9 cellular contexts compared by ENCODE assay signal in genomic region chr4:174218127-174218790, GRCh38.
DNase-seq lines count a peak whose midpoint lies in the region; ATAC-seq, FAIRE-seq and TF ChIP-seq lines count a peak whose summit lies in the region.
"Had no signal": no experiment of that assay in that cellular context is flagged by ENCODE, and none has a peak within 500 bp of the region (broad histone marks: within the 10 kb centered on the region; RNA-seq: fewer than 3 reads in every experiment).

No MANE protein-coding gene starts in this region.

- POLR2A ChIA-PET in endothelial cell of umbilical vein (lab: Charles Lee): no interaction called here

- ATAC-seq in GM18505 (IDR thresholded peaks at IDR 0.05; ENCODE audit: unreplicated experiment): no peak

- DNase-seq in A172 (ENCODE audit: low spot score) (peak; percentile 4), H7 (peak; percentile 59), endothelial cell of umbilical vein (ENCODE audit: low read depth, low spot score) (no peak), mesothelial cell of epicardium (ENCODE audit: low spot score in 2 of 2, unreplicated experiment in 2 of 2) (no peak), DMS53 (lab: John Stamatoyannopoulos, UW) (no peak), NCI-H146 treated with DMSO at 0.1 percent for 48 hours (lab: John Stamatoyannopoulos, UW; ENCODE audit: unreplicated experiment) (no peak), GM12892 (ENCODE audit: insufficient read length) (no peak)
- DNase-seq: effector memory CD4-positive, alpha-beta T cell had no signal

- FAIRE-seq in endothelial cell of umbilical vein (lab: Jason Lieb, UNC) (no peak), GM12892 (lab: Jason Lieb, UNC) (no peak)

- H3K9me1 ChIP-seq in endothelial cell of umbilical vein (replicated peaks; ENCODE audit: control insufficient read depth, extremely low read depth, insufficient read depth, low read length): no peaks in the 10 kb centered on the region

- intact Hi-C loops in endothelial cell of umbilical vein (cut with micrococcal nuclease): no loop called here

- TF ChIP-seq CTCF in endothelial cell of umbilical vein (IDR thresholded peaks at IDR 0.05; ENCODE audit: extremely low read depth in 1 of 2, insufficient read depth in 1 of 2, low read depth in 1 of 2, low read length in 2 of 2) (no peak), mesothelial cell of epicardium (IDR thresholded peaks at IDR 0.05; ENCODE audit: unreplicated experiment) (no peak)

- H3K4me2 ChIP-seq in endothelial cell of umbilical vein (ENCODE audit: insufficient read depth, low read length): no peak overlapping the region

- H3K79me2 ChIP-seq in endothelial cell of umbilical vein (ENCODE audit: control insufficient read depth, insufficient read depth, low read length): no peaks in the 10 kb centered on the region

- H3K36me3 ChIP-seq in H7 (replicated peaks; ENCODE audit: control insufficient read depth, insufficient read depth, low read length): no peaks in the 10 kb centered on the region
- H3K36me3 ChIP-seq in endothelial cell of umbilical vein (ENCODE audit: control insufficient read depth in 2 of 2, extremely low read depth in 1 of 2, insufficient read depth in 2 of 2, low read length in 2 of 2): no peaks in the 10 kb centered on the region

- H3K9me3 Mint-ChIP-seq in mesothelial cell of epicardium: no peaks in the 10 kb centered on the region

- H3K27me3 Mint-ChIP-seq in mesothelial cell of epicardium (ENCODE audit: low read depth): peaks cover 53% of the 10 kb centered on the region

- CTCF ChIA-PET in endothelial cell of umbilical vein (lab: Charles Lee): no interaction called here

- H3K4me1 Mint-ChIP-seq in mesothelial cell of epicardium: peaks cover 57% of the 10 kb centered on the region

- no peaks in the 10 kb centered on the region for H4K20me1 ChIP-seq in endothelial cell of umbilical vein (replicated peaks; ENCODE audit: control insufficient read depth, extremely low read depth, insufficient read depth, low read length)

- H3K4me3 ChIP-seq in H7 (ENCODE audit: insufficient read depth, low read depth, low read length): peak overlapping the region; percentile 5; the same call in 1 of the 2 replicates
- H3K4me3 ChIP-seq in endothelial cell of umbilical vein (replicated peaks in 1 of 3; ENCODE audit: insufficient read depth in 1 of 3, low read depth in 1 of 3, low read length in 3 of 3): no peak overlapping the region

- peaks cover 75% of the 10 kb centered on the region for H3K27me3 ChIP-seq in H7 (ENCODE audit: control insufficient read depth, insufficient read depth, low read length)
- peaks cover 52 to 90% of the 10 kb centered on the region in 2 experiments for H3K27me3 ChIP-seq in endothelial cell of umbilical vein (ENCODE audit: control insufficient read depth in 2 of 2, insufficient read depth in 2 of 2, low read length in 2 of 2)

- dilution Hi-C loops in endothelial cell of umbilical vein (cut with MboI; ENCODE audit: extremely low pct_ligation_motif_present, low sequenced_read_pairs): no loop called here

- peak overlapping the region; percentile 74 for H3K4me3 Mint-ChIP-seq in mesothelial cell of epicardium

- H3K27ac ChIP-seq in endothelial cell of umbilical vein (ENCODE audit: insufficient read depth, low read depth, low read length): no peak overlapping the region

- H3K36me3 Mint-ChIP-seq in mesothelial cell of epicardium: no peaks in the 10 kb centered on the region

- H3K4me1 ChIP-seq in endothelial cell of umbilical vein (ENCODE audit: control insufficient read depth, extremely low read depth, insufficient read depth, low read length): peaks cover 12% of the 10 kb centered on the region

- TF ChIP-seq POLR2A in endothelial cell of umbilical vein (IDR thresholded peaks at IDR 0.05; ENCODE audit: low read depth, low read length) (no peak), GM12892 (IDR thresholded peaks at IDR 0.05; ENCODE audit: low read depth, low read length) (no peak), GM18505 (IDR thresholded peaks at IDR 0.05; ENCODE audit: borderline replicate concordance, extremely low read depth, insufficient read depth, insufficient read length) (no peak)

- no TSS peak for BruUV-seq in endothelial cell of umbilical vein (replicated peaks; lab: Mats Ljungman, UMichigan)

- H2AFZ ChIP-seq in endothelial cell of umbilical vein (ENCODE audit: low read depth, low read length): no peak overlapping the region

- H3K9ac ChIP-seq in endothelial cell of umbilical vein (replicated peaks; ENCODE audit: extremely low read depth, insufficient read depth, low read length): no peak overlapping the region

- H3K9me3 ChIP-seq in endothelial cell of umbilical vein (replicated peaks; ENCODE audit: control insufficient read depth, insufficient read depth, low read length): no peaks in the 10 kb centered on the region

- peak overlapping the region; percentile 84 for H3K27ac Mint-ChIP-seq in mesothelial cell of epicardium

TF ChIP-seq in endothelial cell of umbilical vein, 7 proteins besides CTCF, POLR2A, EP300 and RAD21:
- no peak for TF ChIP-seq EZH2 (IDR thresholded peaks at IDR 0.05; ENCODE audit: borderline replicate concordance, low read depth, low read length, severe bottlenecking)
- TF ChIP-seq GATA2 (IDR thresholded peaks at IDR 0.05; ENCODE audit: insufficient read depth, insufficient read length, low read depth, low read length): peak; percentile 23

Comparison
In these comparisons a context has a peak if more than half of its experiments do, and no peak if none do; other contexts are left out.
1. DNase-seq: peak in A172 (single experiment) and H7 (single experiment); none in endothelial cell of umbilical vein (single experiment), mesothelial cell of epicardium (0 of 2), DMS53 (single experiment), NCI-H146 treated with DMSO at 0.1 percent for 48 hours (single experiment) and GM12892 (single experiment).